In the genomic region with DNA sequence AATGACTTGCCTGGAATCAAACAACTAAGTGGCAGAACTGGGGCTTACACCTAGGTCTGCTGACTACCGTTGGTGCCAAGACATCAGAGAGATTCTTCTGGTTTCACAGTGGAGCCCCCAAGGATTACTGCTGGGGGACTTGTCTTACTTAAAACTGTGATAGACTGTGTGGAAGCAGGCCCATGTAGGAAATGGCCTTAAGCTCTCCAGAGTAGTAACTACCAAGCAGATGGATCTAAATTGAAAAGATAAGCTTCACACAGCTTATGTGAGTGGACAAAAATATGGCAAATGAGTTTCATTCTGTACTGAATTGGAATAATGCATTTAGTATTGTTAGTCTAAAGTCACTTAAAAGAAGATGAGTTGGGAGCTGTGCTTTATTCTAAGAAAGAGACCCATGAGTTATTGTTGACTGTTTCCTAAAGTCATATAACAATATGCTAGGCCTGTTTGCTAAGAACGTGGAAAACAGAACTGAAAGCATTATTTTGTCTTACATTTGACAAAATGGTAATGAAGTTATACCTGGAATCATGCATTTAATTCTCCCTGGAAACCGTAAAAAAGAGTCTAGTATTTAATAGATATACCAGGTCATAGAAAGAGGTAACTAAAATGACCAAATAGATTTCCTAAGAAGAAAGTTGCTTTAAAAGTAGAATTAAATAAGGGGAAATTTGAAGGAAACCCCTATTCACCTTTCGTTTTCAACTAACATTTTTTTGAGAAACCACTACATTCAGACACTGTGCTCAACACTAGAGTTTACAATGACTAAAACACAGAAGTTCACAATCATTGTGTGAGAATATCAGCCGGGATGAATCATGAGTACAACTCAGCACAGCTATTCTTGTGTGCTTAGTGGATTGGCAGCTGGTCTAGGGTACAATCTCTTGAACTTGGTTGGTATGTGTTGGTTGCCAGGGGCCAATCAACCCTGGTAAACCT, we compare ENCODE assay signal across 8 cellular contexts.
DNase-seq lines count a peak whose midpoint lies in the region; ATAC-seq and TF ChIP-seq lines count a peak whose summit lies in the region.

No MANE protein-coding gene starts in this region.

- H3K36me3 Mint-ChIP-seq in activated naive CD8-positive, alpha-beta T cell = no peaks in the 10 kb centered on the region
- H3K36me3 Mint-ChIP-seq in stimulated activated memory B cell treated with anti-CD40 and anti-IgM and Interleukin-4, amounts not matched to agents 10 μg/mL and 1 μg/mL and 100 μg/mL, for 72 hours = peaks cover 9% of the 10 kb centered on the region

- TF ChIP-seq POLR2A in GM19099 (IDR thresholded peaks at IDR 0.05; ENCODE audit: extremely low read depth, insufficient read length, low read depth) = peak; percentile 30

- no peaks in the 10 kb centered on the region for H3K9me3 Mint-ChIP-seq in activated naive CD8-positive, alpha-beta T cell (ENCODE audit: low read depth)
- peaks cover 6% of the 10 kb centered on the region for H3K9me3 Mint-ChIP-seq in stimulated activated memory B cell treated with anti-CD40 and anti-IgM and Interleukin-4, amounts not matched to agents 10 μg/mL and 1 μg/mL and 100 μg/mL, for 72 hours

- peak overlapping the region; percentile 68 for H3K27ac Mint-ChIP-seq in activated naive CD8-positive, alpha-beta T cell
- peak overlapping the region; percentile 82 for H3K27ac Mint-ChIP-seq in stimulated activated memory B cell treated with anti-CD40 and anti-IgM and Interleukin-4, amounts not matched to agents 10 μg/mL and 1 μg/mL and 100 μg/mL, for 72 hours

- no peaks in the 10 kb centered on the region for H3K27me3 Mint-ChIP-seq in activated naive CD8-positive, alpha-beta T cell
- H3K27me3 Mint-ChIP-seq in stimulated activated memory B cell treated with anti-CD40 and anti-IgM and Interleukin-4, amounts not matched to agents 10 μg/mL and 1 μg/mL and 100 μg/mL, for 72 hours = no peaks in the 10 kb centered on the region

- H3K4me1 Mint-ChIP-seq in activated naive CD8-positive, alpha-beta T cell (ENCODE audit: low read depth) = peaks cover 29% of the 10 kb centered on the region
- peaks cover 43% of the 10 kb centered on the region for H3K4me1 Mint-ChIP-seq in stimulated activated memory B cell treated with anti-CD40 and anti-IgM and Interleukin-4, amounts not matched to agents 10 μg/mL and 1 μg/mL and 100 μg/mL, for 72 hours

- H3K4me3 Mint-ChIP-seq in activated naive CD8-positive, alpha-beta T cell = peak overlapping the region; percentile 7
- no peak overlapping the region for H3K4me3 Mint-ChIP-seq in stimulated activated memory B cell treated with anti-CD40 and anti-IgM and Interleukin-4, amounts not matched to agents 10 μg/mL and 1 μg/mL and 100 μg/mL, for 72 hours

- ATAC-seq in HG03159 (IDR thresholded peaks at IDR 0.05; ENCODE audit: unreplicated experiment) = peak; percentile 66
- peak; percentile 93 for ATAC-seq in stimulated activated memory B cell treated with anti-CD40 and anti-IgM and Interleukin-4, amounts not matched to agents 10 μg/mL and 1 μg/mL and 100 μg/mL, for 72 hours

- peak; percentile 43 for DNase-seq in AG08396 (ENCODE audit: low spot score)
- DNase-seq in NCI-H2029 (lab: John Stamatoyannopoulos, UW) = no peak
- DNase-seq in stimulated activated naive CD4-positive, alpha-beta T cell (lab: John Stamatoyannopoulos, UW) = no peak
- no peak for DNase-seq in RPMI8226
